ENCODE assay signal across 11 cellular contexts in genomic region chr11:67412495-67413179, GRCh38. TPM values are rescaled to one million over a fixed set of nuclear protein-coding genes. Genes with fewer than 3 reads are reported as not detected.
DNase-seq lines count a peak whose midpoint lies in the region; FAIRE-seq lines count a peak whose summit lies in the region.
"Had no signal": no experiment of that assay in that cellular context is flagged by ENCODE, and none has a peak within 500 bp of the region (broad histone marks: within the 10 kb centered on the region; RNA-seq: fewer than 3 reads in every experiment).

No MANE protein-coding gene starts in this region.

- H3K36me3 Mint-ChIP-seq in immature natural killer cell, result no peaks in the 10 kb centered on the region

- FAIRE-seq in HTR-8/SVneo (lab: Jason Lieb, UNC), result peak; percentile 71

- H3K27me3 Mint-ChIP-seq in immature natural killer cell (ENCODE audit: low read depth in 3 of 3), result peaks cover 2 to 15% (median 3%) of the 10 kb centered on the region in 3 donors
- H3K27me3 Mint-ChIP-seq: stimulated activated naive CD8-positive, alpha-beta T cell treated with anti-CD3 and anti-CD28 coated beads, Interleukin-15, amount 100 ng/mL, for 72 hours had no signal

- H3K4me3 Mint-ChIP-seq in immature natural killer cell, result peak overlapping the region in 2 of 5 donors; percentile 70 to 74
- H3K4me3 Mint-ChIP-seq: dendritic cell treated with granulocyte-macrophage colony-stimulating factor and Interleukin-4, amounts not matched to agents 40 ng/mL and 50 ng/mL, for 4 days had no signal

- no peaks in the 10 kb centered on the region for H3K9me3 Mint-ChIP-seq in immature natural killer cell
- H3K9me3 Mint-ChIP-seq: dendritic cell treated with granulocyte-macrophage colony-stimulating factor and Interleukin-4, amounts not matched to agents 40 ng/mL and 50 ng/mL, for 4 days; stimulated activated naive CD8-positive, alpha-beta T cell treated with anti-CD3 and anti-CD28 coated beads, Interleukin-15, amount 100 ng/mL, for 72 hours had no signal

- DNase-seq in CD1c-positive myeloid dendritic cell (ENCODE audit: extremely low spot score) (peak; percentile 46), HTR-8/SVneo (ENCODE audit: insufficient read length, low spot score) (no peak), immature natural killer cell (no peak), NCI-H2107 treated with DMSO at 0.1 percent for 48 hours (lab: John Stamatoyannopoulos, UW; ENCODE audit: unreplicated experiment) (no peak), GM19240 (ENCODE audit: insufficient read length, low spot score) (no peak), NCI-H774 (lab: John Stamatoyannopoulos, UW) (no peak)
- DNase-seq: activated CD8-positive, alpha-beta memory T cell treated with anti-CD3 and anti-CD28 coated beads, Interleukin-2, amount 50 U/mL, for 48 hours; aorta; NCI-H1105 treated with DMSO at 0.1 percent for 48 hours had no signal

- H3K4me1 Mint-ChIP-seq in immature natural killer cell, result peaks cover 84 to 85% of the 10 kb centered on the region in 2 donors

- peak overlapping the region; percentile 0 to 85 (median 74) for H3K27ac Mint-ChIP-seq in immature natural killer cell
- H3K27ac Mint-ChIP-seq: dendritic cell treated with granulocyte-macrophage colony-stimulating factor and Interleukin-4, amounts not matched to agents 40 ng/mL and 50 ng/mL, for 4 days had no signal

RNA-seq across cellular contexts. Expression of gene CARNS1, which starts 2.8 kb away (rescaled TPM):
- polyA plus RNA-seq in immature natural killer cell, result 1 to 10 TPM; 1.9 to 3.4 (median 2.7) TPM

RNA-seq across cellular contexts. Expression of gene TBC1D10C, which starts 8.8 kb away (rescaled TPM):
- polyA plus RNA-seq in immature natural killer cell, result 100 to 1,000 TPM; 396 to 531 (median 451) TPM

RNA-seq across cellular contexts. Expression of gene PPP1CA, which starts 11.0 kb away (rescaled TPM):
- 1,000 to 10,000 TPM in 1 of 3 donors, 100 to 1,000 TPM in 2; 830 to 1,276 (median 950) TPM for polyA plus RNA-seq in immature natural killer cell

RNA-seq across cellular contexts. Expression of gene RPS6KB2, which starts 15.7 kb away (rescaled TPM):
- polyA plus RNA-seq in immature natural killer cell, result 10 to 100 TPM; 71.5 to 96.5 (median 74.9) TPM

RNA-seq across cellular contexts. Expression of gene RAD9A, which starts 20.9 kb away (rescaled TPM):
- 10 to 100 TPM; 10.2 to 12.8 (median 11.6) TPM for polyA plus RNA-seq in immature natural killer cell
